ENCODE assay signal across 8 cellular contexts in the genomic region with DNA sequence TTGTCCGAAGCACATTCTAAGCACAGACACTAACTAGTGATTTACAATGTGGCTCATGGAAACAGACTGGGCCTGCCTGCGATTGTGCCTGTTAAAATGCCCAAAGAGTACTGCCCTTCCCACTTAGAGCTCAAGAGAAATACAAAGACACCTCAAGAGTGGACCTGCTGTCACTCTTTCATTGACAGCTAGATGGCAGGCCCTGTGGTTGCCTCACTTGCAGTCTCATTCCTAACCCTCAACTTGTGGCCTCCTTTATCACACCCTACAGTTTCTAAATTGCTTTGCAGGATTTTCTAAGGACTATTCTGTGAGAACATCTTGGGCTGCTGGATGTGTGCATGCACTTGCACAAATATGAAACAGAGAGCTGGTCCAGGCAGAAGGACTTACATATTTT.
DNase-seq lines count a peak whose midpoint lies in the region; ATAC-seq, FAIRE-seq and TF ChIP-seq lines count a peak whose summit lies in the region.

No MANE protein-coding gene starts in this region.

- H3K9me3 ChIP-seq in mesenchymal stem cell (ENCODE audit: control insufficient read depth, low read length), result no peaks in the 10 kb centered on the region

- no peak overlapping the region for H4K8ac ChIP-seq in mesenchymal stem cell (ENCODE audit: low read length)

- H3K36me3 Mint-ChIP-seq in activated CD4-positive, alpha-beta T cell treated with anti-CD3 and anti-CD28 coated beads, Interleukin-2, amount 10 ng/mL, durations not matched to agents 24 days and 14 days (ENCODE audit: low read depth), result no peaks in the 10 kb centered on the region
- no peaks in the 10 kb centered on the region for H3K36me3 Mint-ChIP-seq in neural crest cell (ENCODE audit: low read depth)

- peaks cover 2% of the 10 kb centered on the region for H3K27me3 Mint-ChIP-seq in activated CD4-positive, alpha-beta T cell treated with anti-CD3 and anti-CD28 coated beads, Interleukin-2, amount 10 ng/mL, durations not matched to agents 24 days and 14 days
- no peaks in the 10 kb centered on the region for H3K27me3 Mint-ChIP-seq in neural crest cell (ENCODE audit: low read depth)

- FAIRE-seq in urothelium cell line (lab: Jason Lieb, UNC), result no peak

- no peaks in the 10 kb centered on the region for H3K79me1 ChIP-seq in mesenchymal stem cell (replicated peaks; ENCODE audit: low read length, poor library complexity, severe bottlenecking)

- H3K4me1 Mint-ChIP-seq in activated CD4-positive, alpha-beta T cell treated with anti-CD3 and anti-CD28 coated beads, Interleukin-2, amount 10 ng/mL, durations not matched to agents 24 days and 14 days, result no peaks in the 10 kb centered on the region
- H3K4me1 Mint-ChIP-seq in neural crest cell, result no peaks in the 10 kb centered on the region

- H2BK12ac ChIP-seq in mesenchymal stem cell (ENCODE audit: low read length in 2 of 2), result no peak overlapping the region

- WGBS in mesenchymal stem cell, result 85% methylated on average over 2 of the region's 2 CpGs

- H2AK5ac ChIP-seq in mesenchymal stem cell (ENCODE audit: low read length, severe bottlenecking), result no peak overlapping the region

- H3K4me3 ChIP-seq in mesenchymal stem cell (ENCODE audit: insufficient read depth in 1 of 2, low read depth in 1 of 2, low read length in 2 of 2), result no peak overlapping the region

- TF ChIP-seq CTCF in neural crest cell (conservative IDR thresholded peaks at IDR 0.05), result peak; percentile 26

- no peak overlapping the region for H3K4me3 Mint-ChIP-seq in activated CD4-positive, alpha-beta T cell treated with anti-CD3 and anti-CD28 coated beads, Interleukin-2, amount 10 ng/mL, durations not matched to agents 24 days and 14 days
- no peak overlapping the region for H3K4me3 Mint-ChIP-seq in neural crest cell

- H3K36me3 ChIP-seq in mesenchymal stem cell (ENCODE audit: control insufficient read depth in 1 of 2, insufficient read depth in 2 of 2, low read depth in 1 of 2, low read length in 2 of 2), result no peaks in the 10 kb centered on the region

- no peak overlapping the region for H3K23ac ChIP-seq in mesenchymal stem cell (ENCODE audit: low read length in 2 of 2)

- intact Hi-C loops in activated CD4-positive, alpha-beta T cell treated with anti-CD3 and anti-CD28 coated beads, Interleukin-2, amount 10 ng/mL, durations not matched to agents 24 days and 14 days (cut with micrococcal nuclease), result no loop called here

- no peaks in the 10 kb centered on the region for H3K27me3 ChIP-seq in mesenchymal stem cell (ENCODE audit: control insufficient read depth in 1 of 2, insufficient read depth in 1 of 2, low read length in 2 of 2)

- H3K4me1 ChIP-seq in mesenchymal stem cell (ENCODE audit: control insufficient read depth, insufficient read depth, low read depth, low read length), result no peaks in the 10 kb centered on the region

- H3K9me3 Mint-ChIP-seq in activated CD4-positive, alpha-beta T cell treated with anti-CD3 and anti-CD28 coated beads, Interleukin-2, amount 10 ng/mL, durations not matched to agents 24 days and 14 days, result peaks cover 5% of the 10 kb centered on the region
- no peaks in the 10 kb centered on the region for H3K9me3 Mint-ChIP-seq in neural crest cell

- H3K18ac ChIP-seq in mesenchymal stem cell (ENCODE audit: low read depth in 1 of 2, low read length in 2 of 2), result peak overlapping the region in 1 of 2 experiments; percentile 9

- H2BK120ac ChIP-seq in mesenchymal stem cell (ENCODE audit: low read depth, low read length), result no peak overlapping the region

- H3K9ac ChIP-seq in mesenchymal stem cell (ENCODE audit: low read length), result no peak overlapping the region

- peak; percentile 80 for ATAC-seq in HG02798 (IDR thresholded peaks at IDR 0.05; ENCODE audit: poor library complexity, unreplicated experiment)

- DNase-seq in activated CD4-positive, alpha-beta T cell treated with anti-CD3 and anti-CD28 coated beads, Interleukin-2, amount 10 ng/mL, durations not matched to agents 24 days and 14 days, result peak; percentile 62
- DNase-seq in activated CD4-positive, alpha-beta T cell treated with anti-CD3 and anti-CD28 coated beads for 4 hours, result no peak
- peak; percentile 82 for DNase-seq in OCI-M1 (lab: John Stamatoyannopoulos, UW)
- no peak for DNase-seq in neural crest cell (ENCODE audit: low read depth, low spot score)
- DNase-seq in mesenchymal stem cell, result no peak
- no peak for DNase-seq in urothelium cell line (ENCODE audit: low spot score)
- no peak for DNase-seq in islet precursor cell

- no peak overlapping the region for H3K27ac Mint-ChIP-seq in activated CD4-positive, alpha-beta T cell treated with anti-CD3 and anti-CD28 coated beads, Interleukin-2, amount 10 ng/mL, durations not matched to agents 24 days and 14 days
- no peak overlapping the region for H3K27ac Mint-ChIP-seq in neural crest cell (ENCODE audit: unreplicated experiment)

- H4K91ac ChIP-seq in mesenchymal stem cell (ENCODE audit: low read length), result no peak overlapping the region

- no peak overlapping the region for H2BK15ac ChIP-seq in mesenchymal stem cell (ENCODE audit: low read depth, poor library complexity, severe bottlenecking)

- no peak overlapping the region for H3K4ac ChIP-seq in mesenchymal stem cell (ENCODE audit: low read depth in 1 of 2, low read length in 2 of 2)

- H3K4me2 ChIP-seq in mesenchymal stem cell (ENCODE audit: low read length, poor library complexity, severe bottlenecking), result no peak overlapping the region

- no peak overlapping the region for H2BK5ac ChIP-seq in mesenchymal stem cell (ENCODE audit: low read depth, low read length, poor library complexity, severe bottlenecking)

- H2AFZ ChIP-seq in mesenchymal stem cell (ENCODE audit: low read depth, low read length), result no peak overlapping the region

- no peak overlapping the region for H3K27ac ChIP-seq in mesenchymal stem cell (ENCODE audit: low read length, poor library complexity, severe bottlenecking)

- no peak overlapping the region for H3K14ac ChIP-seq in mesenchymal stem cell (ENCODE audit: low read length in 2 of 2)

Comparison
In these comparisons a context has a peak if more than half of its experiments do, and no peak if none do; other contexts are left out.
1. DNase-seq: peak in activated CD4-positive, alpha-beta T cell treated with anti-CD3 and anti-CD28 coated beads, Interleukin-2, amount 10 ng/mL, durations not matched to agents 24 days and 14 days (single experiment) and OCI-M1 (single experiment); none in activated CD4-positive, alpha-beta T cell treated with anti-CD3 and anti-CD28 coated beads for 4 hours (0 of 2), neural crest cell (single experiment), mesenchymal stem cell (single experiment), urothelium cell line (single experiment) and islet precursor cell (single experiment).